8 cellular contexts compared by ENCODE assay signal in genomic region chr2:27249891-27250651, GRCh38. TPM values are rescaled to one million over a fixed set of nuclear protein-coding genes. Genes with fewer than 3 reads are reported as not detected.
DNase-seq lines count a peak whose midpoint lies in the region; ATAC-seq and TF ChIP-seq lines count a peak whose summit lies in the region.

No MANE protein-coding gene starts in this region.

- peak overlapping the region; percentile 55 for H3K4me3 ChIP-seq in GM23338
- H3K4me3 ChIP-seq in iPS-18c (ENCODE audit: insufficient read depth, low read depth, low read length), result peak overlapping the region; percentile 38; the same call in 1 of the 2 replicates

- no peaks in the 10 kb centered on the region for H3K9me3 ChIP-seq in iPS-18c (ENCODE audit: control insufficient read depth, insufficient read depth, low read length)

- DNase-seq in Ammon's horn (ENCODE audit: low spot score), result peak; percentile 36
- DNase-seq in GM23338 (ENCODE audit: low spot score), result peak; percentile 92
- DNase-seq in RPMI7951 (ENCODE audit: low read depth), result peak; percentile 22
- DNase-seq in activated naive CD8-positive, alpha-beta T cell treated with anti-CD3 and anti-CD28 coated beads, Interleukin-2, amount 50 U/mL, for 24 hours, result peak; percentile 76
- DNase-seq in stimulated activated CD4-positive, alpha-beta T cell treated with anti-CD3 and anti-CD28 coated beads, Interleukin-15, amount 100 ng/mL, for 48 hours (ENCODE audit: low read depth in 2 of 2), result peak; percentile 34 to 54
- no peak for DNase-seq in NCI-H1436 treated with DMSO at 0.1 percent for 48 hours (lab: John Stamatoyannopoulos, UW)

- ATAC-seq in GM23338 (peak; percentile 87), GM19463 (IDR thresholded peaks at IDR 0.05; ENCODE audit: unreplicated experiment) (no peak)
- peak; percentile 70 for ATAC-seq in activated naive CD8-positive, alpha-beta T cell treated with anti-CD3 and anti-CD28 coated beads, Interleukin-2, amount 50 U/mL, for 24 hours

- no peaks in the 10 kb centered on the region for H3K36me3 Mint-ChIP-seq in GM23338 (ENCODE audit: low read depth)
- no peaks in the 10 kb centered on the region for H3K36me3 Mint-ChIP-seq in activated naive CD8-positive, alpha-beta T cell treated with anti-CD3 and anti-CD28 coated beads, Interleukin-2, amount 50 U/mL, for 24 hours (ENCODE audit: low read depth)

- peaks cover 12% of the 10 kb centered on the region for H3F3A ChIP-seq in GM23338 (replicated peaks; ENCODE audit: low read depth)

- H3K27me3 Mint-ChIP-seq in GM23338 (ENCODE audit: insufficient read depth, low read depth, poor library complexity), result peaks cover 23% of the 10 kb centered on the region
- peaks cover 5% of the 10 kb centered on the region for H3K27me3 Mint-ChIP-seq in activated naive CD8-positive, alpha-beta T cell treated with anti-CD3 and anti-CD28 coated beads, Interleukin-2, amount 50 U/mL, for 24 hours

- peak overlapping the region; percentile 62 for H3K4me3 Mint-ChIP-seq in GM23338
- no peak overlapping the region for H3K4me3 Mint-ChIP-seq in activated naive CD8-positive, alpha-beta T cell treated with anti-CD3 and anti-CD28 coated beads, Interleukin-2, amount 50 U/mL, for 24 hours

- no peaks in the 10 kb centered on the region for H3K36me3 ChIP-seq in GM23338 (ENCODE audit: insufficient read depth)

- peak; percentile 85 to 99 for TF ChIP-seq CTCF in GM23338 (conservative IDR thresholded peaks at IDR 0.05; ENCODE audit: low read depth in 2 of 2)

- H4K20me1 ChIP-seq in GM23338 (replicated peaks; ENCODE audit: insufficient read depth), result no peaks in the 10 kb centered on the region

- no peaks in the 10 kb centered on the region for H3K9me2 ChIP-seq in GM23338 (ENCODE audit: insufficient read depth)

- peak overlapping the region; percentile 84 for H3K4me2 ChIP-seq in GM23338

- peaks cover 14% of the 10 kb centered on the region for H3K27me3 ChIP-seq in GM23338 (ENCODE audit: insufficient read depth)

- H3K4me1 Mint-ChIP-seq in GM23338, result peaks cover 18% of the 10 kb centered on the region
- H3K4me1 Mint-ChIP-seq in activated naive CD8-positive, alpha-beta T cell treated with anti-CD3 and anti-CD28 coated beads, Interleukin-2, amount 50 U/mL, for 24 hours, result peaks cover 1% of the 10 kb centered on the region

- no peaks in the 10 kb centered on the region; the same call in 2 of the 3 replicates for H3K9me3 Mint-ChIP-seq in GM23338
- no peaks in the 10 kb centered on the region for H3K9me3 Mint-ChIP-seq in activated naive CD8-positive, alpha-beta T cell treated with anti-CD3 and anti-CD28 coated beads, Interleukin-2, amount 50 U/mL, for 24 hours

- H3K4me1 ChIP-seq in GM23338 (ENCODE audit: insufficient read depth), result peaks cover 10% of the 10 kb centered on the region

- H3K79me2 ChIP-seq in GM23338 (replicated peaks; ENCODE audit: insufficient read depth), result no peaks in the 10 kb centered on the region

- peak overlapping the region; percentile 99 for H2AFZ ChIP-seq in GM23338

- no peak overlapping the region for H3K27ac Mint-ChIP-seq in GM23338
- no peak overlapping the region for H3K27ac Mint-ChIP-seq in activated naive CD8-positive, alpha-beta T cell treated with anti-CD3 and anti-CD28 coated beads, Interleukin-2, amount 50 U/mL, for 24 hours

- H3K27ac ChIP-seq in GM23338 (ENCODE audit: low read depth), result no peak overlapping the region

TF ChIP-seq in GM23338, 12 proteins besides CTCF, POLR2A, EP300 and RAD21:
- TF ChIP-seq ETS1 (IDR thresholded peaks at IDR 0.05) (peak; percentile 45; the same call in 1 of the 2 replicates), POLR2AphosphoS5 (IDR thresholded peaks at IDR 0.05; ENCODE audit: low read depth) (peak; percentile 30; the same call in 1 of the 2 replicates), STAT1 (IDR thresholded peaks at IDR 0.05; ENCODE audit: unreplicated experiment) (no peak)

RNA-seq across cellular contexts. Expression of gene SLC30A3, which starts 12.8 kb away (rescaled TPM):
- 5.1 and 8.3 TPM in 2 replicates for total RNA-seq in GM23338 (2014; rRNA removed; shearing (Covaris generic))
- polyA plus RNA-seq in GM23338 (2016; fragmentation: Nextera tagmentation; extraction: Ambion mirVana), result 4.1 and 6.0 TPM in 2 replicates
- not detected in 2 replicates for total RNA-seq in RPMI7951 (2014; rRNA removed; shearing (Covaris generic))

RNA-seq across cellular contexts. Expression of gene DNAJC5G, which starts 25.2 kb away (rescaled TPM):
- total RNA-seq in GM23338 (2014; rRNA removed; shearing (Covaris generic)), result 0.39 and 0.59 TPM in 2 replicates
- polyA plus RNA-seq in GM23338 (2016; fragmentation: Nextera tagmentation; extraction: Ambion mirVana), result not detected in 2 replicates
- total RNA-seq in RPMI7951 (2014; rRNA removed; shearing (Covaris generic)), result not detected in 2 replicates

RNA-seq across cellular contexts. Expression of gene TRIM54, which starts 32.2 kb away (rescaled TPM):
- total RNA-seq in GM23338 (2014; rRNA removed; shearing (Covaris generic)), result 3.3 and 4.5 TPM in 2 replicates
- polyA plus RNA-seq in GM23338 (2016; fragmentation: Nextera tagmentation; extraction: Ambion mirVana), result 1.6 and 3.4 TPM in 2 replicates
- total RNA-seq in RPMI7951 (2014; rRNA removed; shearing (Covaris generic)), result 0.10 TPM in 1 of 2 replicates, not detected in the other

RNA-seq across cellular contexts. Expression of gene CAD, which starts 32.9 kb away (rescaled TPM):
- 126 and 147 TPM in 2 replicates for total RNA-seq in GM23338 (2014; rRNA removed; shearing (Covaris generic))
- polyA plus RNA-seq in GM23338 (2016; fragmentation: Nextera tagmentation; extraction: Ambion mirVana), result 38.1 and 39.2 TPM in 2 replicates
- total RNA-seq in RPMI7951 (2014; rRNA removed; shearing (Covaris generic)), result 22.7 and 32.7 TPM in 2 replicates

RNA-seq across cellular contexts. Expression of gene SLC5A6, which starts 38.0 kb away (rescaled TPM):
- 138 and 153 TPM in 2 replicates for total RNA-seq in GM23338 (2014; rRNA removed; shearing (Covaris generic))
- 41.0 and 44.3 TPM in 2 replicates for polyA plus RNA-seq in GM23338 (2016; fragmentation: Nextera tagmentation; extraction: Ambion mirVana)
- 32.2 and 38.2 TPM in 2 replicates for total RNA-seq in RPMI7951 (2014; rRNA removed; shearing (Covaris generic))
